1 cellular context compared by ENCODE assay signal in the genomic region with DNA sequence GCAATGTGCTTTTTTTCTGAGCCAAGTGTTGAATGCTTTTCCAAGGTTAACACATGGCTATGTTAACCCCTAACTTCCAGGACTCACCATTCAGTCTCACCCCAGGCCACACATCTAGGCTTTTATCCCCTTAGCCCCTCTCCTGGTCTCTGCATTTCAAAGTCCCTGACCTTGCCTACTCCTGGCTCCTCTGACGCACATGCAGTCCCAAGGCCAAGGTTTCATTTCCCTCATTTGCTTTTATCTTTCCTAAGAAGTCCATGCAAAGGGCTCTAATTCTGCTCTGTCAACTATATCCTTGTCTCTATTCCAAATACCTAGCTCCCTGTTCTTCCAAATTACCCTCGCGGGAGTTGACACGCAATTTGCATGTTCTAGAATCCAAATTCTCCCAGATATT.
TF ChIP-seq lines count a peak whose summit lies in the region.

No MANE protein-coding gene starts in this region.

TF ChIP-seq in GM23338, 12 proteins besides CTCF, POLR2A, EP300 and RAD21 (continued from another document):
- TF ChIP-seq, protein P1, sequence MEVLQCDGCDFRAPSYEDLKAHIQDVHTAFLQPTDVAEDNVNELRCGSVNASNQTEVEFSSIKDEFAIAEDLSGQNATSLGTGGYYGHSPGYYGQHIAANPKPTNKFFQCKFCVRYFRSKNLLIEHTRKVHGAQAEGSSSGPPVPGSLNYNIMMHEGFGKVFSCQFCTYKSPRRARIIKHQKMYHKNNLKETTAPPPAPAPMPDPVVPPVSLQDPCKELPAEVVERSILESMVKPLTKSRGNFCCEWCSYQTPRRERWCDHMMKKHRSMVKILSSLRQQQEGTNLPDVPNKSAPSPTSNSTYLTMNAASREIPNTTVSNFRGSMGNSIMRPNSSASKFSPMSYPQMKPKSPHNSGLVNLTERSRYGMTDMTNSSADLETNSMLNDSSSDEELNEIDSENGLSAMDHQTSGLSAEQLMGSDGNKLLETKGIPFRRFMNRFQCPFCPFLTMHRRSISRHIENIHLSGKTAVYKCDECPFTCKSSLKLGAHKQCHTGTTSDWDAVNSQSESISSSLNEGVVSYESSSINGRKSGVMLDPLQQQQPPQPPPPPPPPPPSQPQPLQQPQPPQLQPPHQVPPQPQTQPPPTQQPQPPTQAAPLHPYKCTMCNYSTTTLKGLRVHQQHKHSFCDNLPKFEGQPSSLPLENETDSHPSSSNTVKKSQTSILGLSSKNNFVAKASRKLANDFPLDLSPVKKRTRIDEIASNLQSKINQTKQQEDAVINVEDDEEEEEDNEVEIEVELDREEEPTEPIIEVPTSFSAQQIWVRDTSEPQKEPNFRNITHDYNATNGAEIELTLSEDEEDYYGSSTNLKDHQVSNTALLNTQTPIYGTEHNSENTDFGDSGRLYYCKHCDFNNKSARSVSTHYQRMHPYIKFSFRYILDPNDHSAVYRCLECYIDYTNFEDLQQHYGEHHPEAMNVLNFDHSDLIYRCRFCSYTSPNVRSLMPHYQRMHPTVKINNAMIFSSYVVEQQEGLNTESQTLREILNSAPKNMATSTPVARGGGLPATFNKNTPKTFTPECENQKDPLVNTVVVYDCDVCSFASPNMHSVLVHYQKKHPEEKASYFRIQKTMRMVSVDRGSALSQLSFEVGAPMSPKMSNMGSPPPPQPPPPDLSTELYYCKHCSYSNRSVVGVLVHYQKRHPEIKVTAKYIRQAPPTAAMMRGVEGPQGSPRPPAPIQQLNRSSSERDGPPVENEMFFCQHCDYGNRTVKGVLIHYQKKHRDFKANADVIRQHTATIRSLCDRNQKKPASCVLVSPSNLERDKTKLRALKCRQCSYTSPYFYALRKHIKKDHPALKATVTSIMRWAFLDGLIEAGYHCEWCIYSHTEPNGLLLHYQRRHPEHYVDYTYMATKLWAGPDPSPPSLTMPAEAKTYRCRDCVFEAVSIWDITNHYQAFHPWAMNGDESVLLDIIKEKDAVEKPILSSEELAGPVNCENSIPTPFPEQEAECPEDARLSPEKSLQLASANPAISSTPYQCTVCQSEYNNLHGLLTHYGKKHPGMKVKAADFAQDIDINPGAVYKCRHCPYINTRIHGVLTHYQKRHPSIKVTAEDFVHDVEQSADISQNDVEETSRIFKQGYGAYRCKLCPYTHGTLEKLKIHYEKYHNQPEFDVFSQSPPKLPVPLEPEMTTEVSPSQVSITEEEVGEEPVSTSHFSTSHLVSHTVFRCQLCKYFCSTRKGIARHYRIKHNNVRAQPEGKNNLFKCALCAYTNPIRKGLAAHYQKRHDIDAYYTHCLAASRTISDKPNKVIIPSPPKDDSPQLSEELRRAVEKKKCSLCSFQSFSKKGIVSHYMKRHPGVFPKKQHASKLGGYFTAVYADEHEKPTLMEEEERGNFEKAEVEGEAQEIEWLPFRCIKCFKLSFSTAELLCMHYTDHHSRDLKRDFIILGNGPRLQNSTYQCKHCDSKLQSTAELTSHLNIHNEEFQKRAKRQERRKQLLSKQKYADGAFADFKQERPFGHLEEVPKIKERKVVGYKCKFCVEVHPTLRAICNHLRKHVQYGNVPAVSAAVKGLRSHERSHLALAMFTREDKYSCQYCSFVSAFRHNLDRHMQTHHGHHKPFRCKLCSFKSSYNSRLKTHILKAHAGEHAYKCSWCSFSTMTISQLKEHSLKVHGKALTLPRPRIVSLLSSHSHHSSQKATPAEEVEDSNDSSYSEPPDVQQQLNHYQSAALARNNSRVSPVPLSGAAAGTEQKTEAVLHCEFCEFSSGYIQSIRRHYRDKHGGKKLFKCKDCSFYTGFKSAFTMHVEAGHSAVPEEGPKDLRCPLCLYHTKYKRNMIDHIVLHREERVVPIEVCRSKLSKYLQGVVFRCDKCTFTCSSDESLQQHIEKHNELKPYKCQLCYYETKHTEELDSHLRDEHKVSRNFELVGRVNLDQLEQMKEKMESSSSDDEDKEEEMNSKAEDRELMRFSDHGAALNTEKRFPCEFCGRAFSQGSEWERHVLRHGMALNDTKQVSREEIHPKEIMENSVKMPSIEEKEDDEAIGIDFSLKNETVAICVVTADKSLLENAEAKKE (CRISPR knock-in tag; IDR thresholded peaks at IDR 0.05) = no peak
- TF ChIP-seq ZNF331 (CRISPR knock-in tag; IDR thresholded peaks at IDR 0.05; ENCODE audit: low read depth) = no peak
